8 cellular contexts compared by ENCODE assay signal in genomic region chr11:65575568-65576231, GRCh38.
DNase-seq lines count a peak whose midpoint lies in the region; ATAC-seq and TF ChIP-seq lines count a peak whose summit lies in the region.

EHBP1L1 (plus strand) TSS chr11:65576053; CDS start chr11:65576303, 250 bp downstream.

- H3K9me2 ChIP-seq in Loucy (replicated peaks; ENCODE audit: low read depth, low read length) = no peaks in the 10 kb centered on the region

- H3K9ac ChIP-seq in Loucy (ENCODE audit: low read depth, low read length, poor library complexity, severe bottlenecking) = peak within 1 kb of the TSS; percentile 79

- no peaks in the 10 kb centered on the region for H3K36me3 ChIP-seq in Loucy (ENCODE audit: insufficient read depth, low read length)
- peaks cover 18% of the 10 kb centered on the region for H3K36me3 ChIP-seq in WERI-Rb-1

- H3F3A ChIP-seq in Loucy (ENCODE audit: low read depth) = peaks cover 11% of the 10 kb centered on the region

- H3K27me3 ChIP-seq in Loucy (ENCODE audit: insufficient read depth, low read length, poor library complexity, severe bottlenecking) (no peaks in the 10 kb centered on the region), WERI-Rb-1 (ENCODE audit: insufficient read depth, low read depth, severe bottlenecking) (no peaks in the 10 kb centered on the region), layer of hippocampus (ENCODE audit: control insufficient read depth, insufficient read depth, low read length) (no peaks in the 10 kb centered on the region)

- H3K4me1 ChIP-seq in Loucy (ENCODE audit: insufficient read depth, low read length, poor library complexity, severe bottlenecking) = peaks cover 53% of the 10 kb centered on the region

- H3K27ac ChIP-seq in WERI-Rb-1 = peak within 1 kb of the TSS; percentile 74; the same call in 1 of the 2 replicates
- peak within 1 kb of the TSS; percentile 71 for H3K27ac ChIP-seq in caudate nucleus (ENCODE audit: low read depth, low read length)
- peak within 1 kb of the TSS; percentile 90 for H3K27ac ChIP-seq in layer of hippocampus (ENCODE audit: low read depth, low read length)

- H2AFZ ChIP-seq in Loucy (ENCODE audit: low read length) = no peak within 1 kb of the TSS

- H3K4me2 ChIP-seq in Loucy (ENCODE audit: low read depth, low read length, poor library complexity, severe bottlenecking) = peak within 1 kb of the TSS; percentile 85

- peaks cover 24% of the 10 kb centered on the region for H4K20me1 ChIP-seq in Loucy (ENCODE audit: insufficient read depth, low read length, poor library complexity, severe bottlenecking)

- H3K9me3 ChIP-seq in Loucy (ENCODE audit: insufficient read depth, low read depth, low read length) (no peaks in the 10 kb centered on the region), WERI-Rb-1 (ENCODE audit: severe bottlenecking) (no peaks in the 10 kb centered on the region)

- H3K4me3 ChIP-seq in Loucy (ENCODE audit: low read length, poor library complexity, severe bottlenecking) (peak within 1 kb of the TSS; percentile 75), WERI-Rb-1 (ENCODE audit: low read depth, low read length) (peak within 1 kb of the TSS; percentile 58)

- TF ChIP-seq CTCF in Loucy (conservative IDR thresholded peaks at IDR 0.05; ENCODE audit: low read length) (no peak), WERI-Rb-1 (IDR thresholded peaks at IDR 0.05; ENCODE audit: low read depth, low read length) (no peak)

- DNase-seq in WERI-Rb-1 = peak; percentile 55
- peak in 11 of 61 donors; percentile 16 to 60 (median 26) for DNase-seq in caudate nucleus (lab: John Stamatoyannopoulos, UW)
- DNase-seq in stimulated activated CD4-positive, alpha-beta T cell treated with anti-CD3 and anti-CD28 coated beads, Interleukin-4, amount 100 ng/mL, for 4 hours = peak; percentile 73 to 77
- DNase-seq in pons (ENCODE audit: low spot score) = no peak
- DNase-seq in NCI-H2107 (lab: John Stamatoyannopoulos, UW) = no peak

- H3K79me2 ChIP-seq in Loucy (ENCODE audit: insufficient read depth, low read length) = peaks cover 46% of the 10 kb centered on the region

- ATAC-seq in GM18867 (IDR thresholded peaks at IDR 0.05; ENCODE audit: unreplicated experiment) = peak; percentile 29

Comparison
In these comparisons a context has a peak if more than half of its experiments do, and no peak if none do; other contexts are left out.
1. DNase-seq: peak in WERI-Rb-1 (single experiment) and stimulated activated CD4-positive, alpha-beta T cell treated with anti-CD3 and anti-CD28 coated beads, Interleukin-4, amount 100 ng/mL, for 4 hours (2 of 2); none in pons (single experiment) and NCI-H2107 (single experiment).
2. Peak in every context shown above with its lines, with median percentiles within 50 percentile points of each other: H3K27ac ChIP-seq.